Comparison of ENCODE assay signal across 11 cellular contexts in the genomic region with DNA sequence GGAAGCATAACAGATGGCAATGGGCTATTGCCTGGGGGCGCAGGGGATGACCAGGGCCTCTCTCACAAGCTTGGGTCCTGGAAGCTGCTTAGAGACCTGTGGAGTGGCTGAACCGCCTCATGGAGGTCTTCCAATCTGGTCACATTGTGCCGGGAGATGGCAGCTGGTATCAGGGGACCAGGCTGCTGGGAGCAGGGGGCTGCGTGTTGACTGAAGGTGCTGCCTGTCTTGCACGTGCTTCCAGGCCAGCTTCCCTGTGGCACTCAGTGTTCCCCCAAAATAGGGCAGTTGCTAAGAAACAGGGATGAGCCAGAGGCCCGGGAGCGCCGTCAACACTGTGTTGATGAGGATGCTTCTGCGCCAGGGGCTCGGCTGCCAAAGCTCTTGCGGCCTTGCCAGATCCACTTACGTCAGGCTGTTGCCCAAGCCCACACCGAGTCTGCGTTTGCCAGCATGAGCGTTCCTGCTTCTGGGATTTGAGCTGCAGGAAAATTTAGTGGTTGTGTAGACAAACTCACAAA. TPM values are rescaled to one million over a fixed set of nuclear protein-coding genes. Genes with fewer than 3 reads are reported as not detected.
DNase-seq lines count a peak whose midpoint lies in the region; ATAC-seq and TF ChIP-seq lines count a peak whose summit lies in the region.
"Had no signal": no experiment of that assay in that cellular context is flagged by ENCODE, and none has a peak within 500 bp of the region (broad histone marks: within the 10 kb centered on the region; RNA-seq: fewer than 3 reads in every experiment).

No MANE protein-coding gene starts in this region.

- DNase-seq in DMS 273 (lab: John Stamatoyannopoulos, UW; ENCODE audit: unreplicated experiment) (peak; percentile 87), adrenal gland (peak; percentile 66 to 96 (median 83)), Right ventricle myocardium inferior (ENCODE audit: missing footprints) (peak; percentile 95), putamen (ENCODE audit: low spot score) (peak; percentile 92), KBM-7 (no peak)
- no peak for DNase-seq in activated CD8-positive, alpha-beta T cell treated with anti-CD3 and anti-CD28 coated beads, Interleukin-2, amount 10 ng/mL, durations not matched to agents 7 days and 5 days
- no peak for DNase-seq in activated T-cell treated with anti-CD3 and anti-CD28 coated beads, Interleukin-2, amount 50 U/mL, for 48 hours
- DNase-seq: activated naive CD8-positive, alpha-beta T cell treated with anti-CD3 and anti-CD28 coated beads, Interleukin-2, amount 10 ng/mL, durations not matched to agents 7 days and 5 days; stimulated activated CD4-positive, alpha-beta T cell treated with anti-CD3 and anti-CD28 coated beads, Interleukin-12 subunit alpha, Interleukin-12 subunit beta, amount 100 ng/mL, for 4 hours had no signal

- ATAC-seq in Right ventricle myocardium inferior (peak; percentile 88), HG03039 (IDR thresholded peaks at IDR 0.05; ENCODE audit: unreplicated experiment) (no peak)
- no peak for ATAC-seq in activated CD8-positive, alpha-beta T cell treated with anti-CD3 and anti-CD28 coated beads, Interleukin-2, amount 10 ng/mL, durations not matched to agents 7 days and 5 days
- ATAC-seq: Panc1 had no signal

- H3K9me3 ChIP-seq in adrenal gland (replicated peaks in 1 of 3): no peaks in the 10 kb centered on the region

- H3K4me3 Mint-ChIP-seq in activated CD8-positive, alpha-beta T cell treated with anti-CD3 and anti-CD28 coated beads, Interleukin-2, amount 10 ng/mL, durations not matched to agents 7 days and 5 days: no peak overlapping the region
- H3K4me3 Mint-ChIP-seq: activated naive CD8-positive, alpha-beta T cell treated with anti-CD3 and anti-CD28 coated beads, Interleukin-2, amount 10 ng/mL, durations not matched to agents 7 days and 5 days had no signal

- peaks cover 26% of the 10 kb centered on the region for H3K36me3 Mint-ChIP-seq in activated CD8-positive, alpha-beta T cell treated with anti-CD3 and anti-CD28 coated beads, Interleukin-2, amount 10 ng/mL, durations not matched to agents 7 days and 5 days (ENCODE audit: low read depth)

- POLR2A ChIA-PET in activated CD8-positive, alpha-beta T cell treated with anti-CD3 and anti-CD28 coated beads, Interleukin-2, amount 10 ng/mL, durations not matched to agents 7 days and 5 days (lab: Charles Lee): interaction anchor here (1.4 kb wide), 1 partner anchor 8 kb away, joined by 3 read pairs; no protein-coding TSS in a partner anchor

- no peaks in the 10 kb centered on the region for H3K27me3 Mint-ChIP-seq in activated CD8-positive, alpha-beta T cell treated with anti-CD3 and anti-CD28 coated beads, Interleukin-2, amount 10 ng/mL, durations not matched to agents 7 days and 5 days (ENCODE audit: low read depth)
- H3K27me3 Mint-ChIP-seq: activated naive CD8-positive, alpha-beta T cell treated with anti-CD3 and anti-CD28 coated beads, Interleukin-2, amount 10 ng/mL, durations not matched to agents 7 days and 5 days had no signal

- H3K27ac ChIP-seq in adrenal gland: peak overlapping the region in 3 of 5 donors; percentile 55 to 88 (median 85)

- CTCF ChIA-PET in activated CD8-positive, alpha-beta T cell treated with anti-CD3 and anti-CD28 coated beads, Interleukin-2, amount 10 ng/mL, durations not matched to agents 7 days and 5 days (lab: Charles Lee): interaction anchor here (4.7 kb wide), 1 partner anchor 19 kb away, joined by 21 read pairs; no protein-coding TSS in a partner anchor

- H3K9me3 Mint-ChIP-seq in activated CD8-positive, alpha-beta T cell treated with anti-CD3 and anti-CD28 coated beads, Interleukin-2, amount 10 ng/mL, durations not matched to agents 7 days and 5 days (ENCODE audit: insufficient read depth): no peaks in the 10 kb centered on the region
- H3K9me3 Mint-ChIP-seq: activated naive CD8-positive, alpha-beta T cell treated with anti-CD3 and anti-CD28 coated beads, Interleukin-2, amount 10 ng/mL, durations not matched to agents 7 days and 5 days had no signal

- intact Hi-C loops in adrenal gland (cut with DNase I): no loop called here
- intact Hi-C loops in Right ventricle myocardium inferior (cut with DNase I): loop anchor here (1.0 to 2.0 kb wide), 2 partner anchors 13 to 167 kb away; a partner anchor contains a TSS

- WGBS in adrenal gland, 4 donors: 46 to 86% (median 63%) methylated on average over 4 to 15 of the region's 15 CpGs

- H3K4me1 Mint-ChIP-seq in activated CD8-positive, alpha-beta T cell treated with anti-CD3 and anti-CD28 coated beads, Interleukin-2, amount 10 ng/mL, durations not matched to agents 7 days and 5 days (ENCODE audit: low read depth): peaks cover 36% of the 10 kb centered on the region

- in situ Hi-C loops in KBM-7 (cut with MboI; ENCODE audit: low pct_unique_long_range_greater_than_20kb, low sequenced_read_pairs): no loop called here

- peaks cover 10 to 51% of the 10 kb centered on the region in 2 donors for H3K4me1 ChIP-seq in adrenal gland (replicated peaks in 1 of 2)

- no peak for TF ChIP-seq CTCF in adrenal gland (IDR thresholded peaks at IDR 0.05)

- H3K36me3 ChIP-seq in adrenal gland (replicated peaks in 1 of 2): no peaks in the 10 kb centered on the region

- TF ChIP-seq POLR2A in adrenal gland (IDR thresholded peaks at IDR 0.05): no peak

- H3K27me3 ChIP-seq in adrenal gland: no peaks in the 10 kb centered on the region

- H3K4me3 ChIP-seq in adrenal gland: no peak overlapping the region

- H3K27ac Mint-ChIP-seq in activated CD8-positive, alpha-beta T cell treated with anti-CD3 and anti-CD28 coated beads, Interleukin-2, amount 10 ng/mL, durations not matched to agents 7 days and 5 days: no peak overlapping the region
- H3K27ac Mint-ChIP-seq: activated naive CD8-positive, alpha-beta T cell treated with anti-CD3 and anti-CD28 coated beads, Interleukin-2, amount 10 ng/mL, durations not matched to agents 7 days and 5 days had no signal

RNA-seq across cellular contexts. Expression of a gene that starts 39.8 kb away (rescaled TPM):
- 10 to 100 TPM; 10.8 to 33.6 (median 24.3) TPM for total RNA-seq in adrenal gland
- 10 to 100 TPM in 1 of 3 donors, 1 to 10 TPM in 2; 6.6 to 16.0 (median 8.6) TPM for polyA plus RNA-seq in adrenal gland
- total RNA-seq in Right ventricle myocardium inferior: 20.8 TPM
- total RNA-seq in activated CD8-positive, alpha-beta T cell treated with anti-CD3 and anti-CD28 coated beads, Interleukin-2, amount 10 ng/mL, durations not matched to agents 7 days and 5 days: 10 to 100 TPM; 17.6 to 18.1 TPM

Comparison
In these comparisons a context has a peak if more than half of its experiments do, and no peak if none do; other contexts are left out.
1. DNase-seq: peak in DMS 273 (single experiment), adrenal gland (7 of 7), Right ventricle myocardium inferior (single experiment) and putamen (single experiment); none in activated CD8-positive, alpha-beta T cell treated with anti-CD3 and anti-CD28 coated beads, Interleukin-2, amount 10 ng/mL, durations not matched to agents 7 days and 5 days (single experiment), activated T-cell treated with anti-CD3 and anti-CD28 coated beads, Interleukin-2, amount 50 U/mL, for 48 hours (0 of 2) and KBM-7 (single experiment).